9 cellular contexts compared by ENCODE assay signal in the genomic region with DNA sequence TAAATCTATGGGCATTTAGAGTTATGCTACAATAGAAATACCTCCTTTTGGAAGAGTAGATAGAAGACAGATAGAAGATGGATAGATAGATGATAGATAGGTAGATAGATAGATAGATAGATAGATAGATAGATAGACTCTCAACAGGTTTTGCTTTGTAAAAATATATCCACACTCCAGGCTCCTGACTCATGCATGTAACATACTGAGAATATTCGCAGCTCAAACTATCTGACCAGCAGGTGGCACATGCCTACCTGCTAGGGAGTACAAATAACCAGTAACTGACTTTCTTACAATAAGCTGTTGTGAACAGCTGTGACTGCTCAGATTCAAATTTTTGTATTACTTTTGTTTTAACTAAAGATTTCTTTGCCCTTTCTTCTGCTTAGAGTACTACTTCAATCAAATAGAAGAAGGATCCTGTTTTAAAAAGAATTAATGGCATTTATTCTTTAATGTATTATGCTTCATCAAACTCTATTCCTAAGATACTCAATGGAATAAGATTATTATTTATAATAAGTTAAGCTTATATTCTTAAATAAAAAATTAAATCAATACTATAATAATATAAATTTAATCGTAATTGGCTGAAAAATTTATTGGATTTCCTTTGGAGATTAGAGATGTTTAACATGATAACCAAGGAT. TPM values are rescaled to one million over a fixed set of nuclear protein-coding genes. Genes with fewer than 3 reads are reported as not detected.
DNase-seq lines count a peak whose midpoint lies in the region; ATAC-seq, FAIRE-seq and TF ChIP-seq lines count a peak whose summit lies in the region.
"Had no signal": no experiment of that assay in that cellular context is flagged by ENCODE, and none has a peak within 500 bp of the region (broad histone marks: within the 10 kb centered on the region; RNA-seq: fewer than 3 reads in every experiment).

No MANE protein-coding gene starts in this region.

- in situ Hi-C loops in KBM-7 (cut with MboI; ENCODE audit: low pct_unique_long_range_greater_than_20kb, low sequenced_read_pairs) = loop anchor here (25.0 kb wide), 1 partner anchor 584 kb away; no protein-coding TSS in a partner anchor

- no peak overlapping the region for H3K4me3 ChIP-seq in SK-N-MC
- H3K4me3 ChIP-seq: BLaER1 treated with 17β-estradiol and CSF1 and Interleukin-3, amounts not matched to agents 10 nM and 100 nM had no signal

- ATAC-seq in omental fat pad (ENCODE audit: low FRiP score) = peak; percentile 77

- no peaks in the 10 kb centered on the region for H3K36me3 ChIP-seq in SK-N-MC (ENCODE audit: insufficient read depth, low read length)
- H3K36me3 ChIP-seq: BLaER1 treated with 17β-estradiol and CSF1 and Interleukin-3, amounts not matched to agents 10 nM and 100 nM had no signal

- TF ChIP-seq CTCF in omental fat pad (IDR thresholded peaks at IDR 0.05) = no peak

- H3K9ac ChIP-seq in SK-N-MC (ENCODE audit: insufficient read length) = no peak overlapping the region
- H3K9ac ChIP-seq: BLaER1 treated with 17β-estradiol and CSF1 and Interleukin-3, amounts not matched to agents 10 nM and 100 nM had no signal

- no peaks in the 10 kb centered on the region for H3K9me3 ChIP-seq in SK-N-MC (ENCODE audit: low read depth, low read length)
- H3K9me3 ChIP-seq: BLaER1 treated with 17β-estradiol and CSF1 and Interleukin-3, amounts not matched to agents 10 nM and 100 nM had no signal

- DNase-seq in NCI-H2196 (lab: John Stamatoyannopoulos, UW; ENCODE audit: unreplicated experiment) (peak; percentile 9), NCI-H2196 treated with DMSO at 0.1 percent for 48 hours (lab: John Stamatoyannopoulos, UW; ENCODE audit: unreplicated experiment) (no peak), H4 (ENCODE audit: low spot score) (peak; percentile 67), KBM-7 (peak; percentile 65), SK-N-MC (ENCODE audit: low read depth, low spot score) (peak; percentile 30), omental fat pad (ENCODE audit: low spot score) (peak; percentile 38), NCI-H1048 (lab: John Stamatoyannopoulos, UW) (no peak)

- H3K27ac ChIP-seq in SK-N-MC = no peak overlapping the region
- H3K27ac ChIP-seq: BLaER1 treated with 17β-estradiol and CSF1 and Interleukin-3, amounts not matched to agents 10 nM and 100 nM had no signal

- peak; percentile 37 for FAIRE-seq in endometrium (lab: Jason Lieb, UNC)

RNA-seq across cellular contexts. Expression of a gene that starts 15.8 kb away (rescaled TPM):
- 0.48 and 0.62 TPM in 2 replicates for total RNA-seq in H4 (2014; rRNA removed; shearing (Covaris generic))
- total RNA-seq in omental fat pad = 10 to 100 TPM; 16.3 to 42.8 (median 27.3) TPM

Comparison
In these comparisons a context has a peak if more than half of its experiments do, and no peak if none do; other contexts are left out.
1. DNase-seq: peak in NCI-H2196 (single experiment), H4 (single experiment), KBM-7 (single experiment), SK-N-MC (single experiment) and omental fat pad (single experiment); none in NCI-H2196 treated with DMSO at 0.1 percent for 48 hours (single experiment) and NCI-H1048 (single experiment).
2. RNA of a gene that starts 15.8 kb away (total RNA-seq): 16.3 to 42.8 TPM in omental fat pad; 0.48 to 0.62 TPM in H4; every median in the first group is over 10 times any median in the second.